ENCODE assay signal across 31 cellular contexts in the genomic region with DNA sequence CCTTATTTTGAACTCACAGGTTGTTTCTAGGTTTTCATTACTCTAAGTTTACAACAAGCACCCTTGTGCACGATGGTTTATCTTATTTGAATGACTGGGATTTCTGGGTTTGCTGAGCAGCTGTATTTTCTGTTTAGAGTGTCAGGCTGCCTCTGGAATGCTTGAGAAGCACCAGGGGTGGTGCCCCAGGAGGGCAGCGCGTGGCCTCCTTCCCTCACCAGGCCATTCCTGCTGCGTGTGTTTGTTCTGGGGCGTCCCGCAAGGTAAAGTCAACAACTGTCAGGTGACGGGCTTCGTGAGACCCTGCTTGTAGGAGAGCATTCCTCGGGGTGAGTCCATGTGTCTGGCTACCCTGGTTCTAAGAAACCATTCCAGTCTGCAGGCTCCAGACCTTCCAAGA. TPM values are rescaled to one million over a fixed set of nuclear protein-coding genes. Genes with fewer than 3 reads are reported as not detected.
DNase-seq lines count a peak whose midpoint lies in the region; ATAC-seq and FAIRE-seq lines count a peak whose summit lies in the region.
"Had no signal": no experiment of that assay in that cellular context is flagged by ENCODE, and none has a peak within 500 bp of the region (broad histone marks: within the 10 kb centered on the region; RNA-seq: fewer than 3 reads in every experiment).

No MANE protein-coding gene starts in this region.

- no peak for ATAC-seq in activated naive CD8-positive, alpha-beta T cell treated with anti-CD3 and anti-CD28 coated beads, Interleukin-2, amount 50 U/mL, for 24 hours
- ATAC-seq: activated T-cell treated with anti-CD3 and anti-CD28 coated beads, Interleukin-2, amount 50 U/mL, for 72 hours; foreskin keratinocyte; heart right ventricle; sciatic nerve had no signal

- no peak overlapping the region for H3K4ac ChIP-seq in mesenchymal stem cell (ENCODE audit: low read depth in 1 of 2, low read length in 2 of 2)

- peaks cover 0 to 4% of the 10 kb centered on the region in 2 experiments for H3K36me3 ChIP-seq in mesenchymal stem cell (ENCODE audit: control insufficient read depth in 1 of 2, insufficient read depth in 2 of 2, low read depth in 1 of 2, low read length in 2 of 2)
- H3K36me3 ChIP-seq: esophagus squamous epithelium, heart right ventricle, neural progenitor cell, Peyer's patch, tibial nerve had no signal

- no peak overlapping the region for H4K8ac ChIP-seq in mesenchymal stem cell (ENCODE audit: low read length)

- H4K91ac ChIP-seq in mesenchymal stem cell (ENCODE audit: low read length): no peak overlapping the region

- H2BK120ac ChIP-seq in mesenchymal stem cell (ENCODE audit: low read depth, low read length): no peak overlapping the region

- no peak overlapping the region for H3K4me3 Mint-ChIP-seq in activated naive CD8-positive, alpha-beta T cell treated with anti-CD3 and anti-CD28 coated beads, Interleukin-2, amount 50 U/mL, for 24 hours
- H3K4me3 Mint-ChIP-seq: activated CD4-positive, alpha-beta memory T cell treated with anti-CD3 and anti-CD28 coated beads for 36 hours; activated T-cell treated with anti-CD3 and anti-CD28 coated beads, Interleukin-2, amount 50 U/mL, for 72 hours; neural progenitor cell had no signal

- no peak overlapping the region for H2AFZ ChIP-seq in mesenchymal stem cell (ENCODE audit: low read depth, low read length)
- H2AFZ ChIP-seq: neural progenitor cell had no signal

- H3K27ac Mint-ChIP-seq in activated naive CD8-positive, alpha-beta T cell treated with anti-CD3 and anti-CD28 coated beads, Interleukin-2, amount 50 U/mL, for 24 hours: no peak overlapping the region
- H3K27ac Mint-ChIP-seq: activated CD4-positive, alpha-beta memory T cell treated with anti-CD3 and anti-CD28 coated beads for 36 hours; activated T-cell treated with anti-CD3 and anti-CD28 coated beads, Interleukin-2, amount 50 U/mL, for 72 hours had no signal

- H3K4me3 ChIP-seq in mesenchymal stem cell (ENCODE audit: insufficient read depth in 1 of 2, low read depth in 1 of 2, low read length in 2 of 2): no peak overlapping the region
- H3K4me3 ChIP-seq: BLaER1 treated with 17β-estradiol and CSF1 and Interleukin-3, amounts not matched to agents 10 nM and 100 nM; esophagus squamous epithelium; heart right ventricle; neural progenitor cell; Peyer's patch; tibial nerve had no signal

- no peaks in the 10 kb centered on the region for H3K27me3 ChIP-seq in mesenchymal stem cell (ENCODE audit: control insufficient read depth in 1 of 2, insufficient read depth in 1 of 2, low read length in 2 of 2)
- H3K27me3 ChIP-seq: BLaER1 treated with 17β-estradiol and CSF1 and Interleukin-3, amounts not matched to agents 10 nM and 100 nM; esophagus squamous epithelium; foreskin keratinocyte; heart right ventricle; neural progenitor cell; Peyer's patch; tibial nerve had no signal

- 62% methylated on average over 9 of the region's 9 CpGs for WGBS in mesenchymal stem cell

- no peak overlapping the region for H2AK5ac ChIP-seq in mesenchymal stem cell (ENCODE audit: low read length, severe bottlenecking)

- H2BK12ac ChIP-seq in mesenchymal stem cell (ENCODE audit: low read length in 2 of 2): peak overlapping the region in 1 of 2 experiments; percentile 92

- peaks cover 17% of the 10 kb centered on the region for H3K4me1 ChIP-seq in mesenchymal stem cell (ENCODE audit: control insufficient read depth, insufficient read depth, low read depth, low read length)
- H3K4me1 ChIP-seq: Caco-2, foreskin keratinocyte had no signal

- no peaks in the 10 kb centered on the region for H3K36me3 Mint-ChIP-seq in activated naive CD8-positive, alpha-beta T cell treated with anti-CD3 and anti-CD28 coated beads, Interleukin-2, amount 50 U/mL, for 24 hours (ENCODE audit: low read depth)
- H3K36me3 Mint-ChIP-seq: activated CD4-positive, alpha-beta memory T cell treated with anti-CD3 and anti-CD28 coated beads for 36 hours had no signal

- no peak overlapping the region for H2BK5ac ChIP-seq in mesenchymal stem cell (ENCODE audit: low read depth, low read length, poor library complexity, severe bottlenecking)

- DNase-seq in NCI-H510A treated with DMSO at 0.1 percent for 48 hours (lab: John Stamatoyannopoulos, UW) (peak; percentile 3), NCI-H510A (lab: John Stamatoyannopoulos, UW) (no peak), brain pericyte (ENCODE audit: low read depth, low spot score) (peak; percentile 72), mesenchymal stem cell (peak; percentile 32), GM19240 (ENCODE audit: insufficient read length, low spot score) (no peak), medulla oblongata (ENCODE audit: extremely low spot score) (no peak), RCC 7860 (ENCODE audit: low spot score) (no peak)
- DNase-seq in activated naive CD8-positive, alpha-beta T cell treated with anti-CD3 and anti-CD28 coated beads, Interleukin-2, amount 50 U/mL, for 24 hours: no peak
- DNase-seq: activated CD4-positive, alpha-beta memory T cell treated with anti-CD3 and anti-CD28 coated beads for 36 hours; activated CD4-positive, alpha-beta T cell treated with anti-CD3 and anti-CD28 coated beads for 1 hour; activated naive CD4-positive, alpha-beta T cell; activated T-cell treated with anti-CD3 and anti-CD28 coated beads, Interleukin-2, amount 50 U/mL, for 72 hours; Caco-2; esophagus squamous epithelium; foreskin keratinocyte; heart right ventricle; KG1; MM.1S; NCI-H2029; NCI-H748 treated with DMSO at 0.1 percent for 48 hours; Peyer's patch; SHP77 treated with DMSO at 0.1 percent for 48 hours; stimulated activated CD4-positive, alpha-beta T cell treated with anti-CD3 and anti-CD28 coated beads, Interleukin-4, amount 100 ng/mL, for 1 hour had no signal

- H3K14ac ChIP-seq in mesenchymal stem cell (ENCODE audit: low read length in 2 of 2): peak overlapping the region in 1 of 2 experiments; percentile 68

- H3K9me3 ChIP-seq in mesenchymal stem cell (ENCODE audit: control insufficient read depth, low read length): no peaks in the 10 kb centered on the region
- H3K9me3 ChIP-seq: Caco-2, esophagus squamous epithelium, Peyer's patch, tibial nerve had no signal

- H3K27me3 Mint-ChIP-seq in activated naive CD8-positive, alpha-beta T cell treated with anti-CD3 and anti-CD28 coated beads, Interleukin-2, amount 50 U/mL, for 24 hours: no peaks in the 10 kb centered on the region
- H3K27me3 Mint-ChIP-seq: activated CD4-positive, alpha-beta memory T cell treated with anti-CD3 and anti-CD28 coated beads for 36 hours had no signal

- peak overlapping the region; percentile 3 for H2BK15ac ChIP-seq in mesenchymal stem cell (ENCODE audit: low read depth, poor library complexity, severe bottlenecking)

- no peak overlapping the region for H3K9ac ChIP-seq in mesenchymal stem cell (ENCODE audit: low read length)
- H3K9ac ChIP-seq: BLaER1 treated with 17β-estradiol and CSF1 and Interleukin-3, amounts not matched to agents 10 nM and 100 nM; neural progenitor cell had no signal

- FAIRE-seq in RCC 7860 (lab: Jason Lieb, UNC): no peak
- FAIRE-seq: endometrium, GM12892, HTR-8/SVneo had no signal

- peaks cover 39% of the 10 kb centered on the region for H3K79me1 ChIP-seq in mesenchymal stem cell (replicated peaks; ENCODE audit: low read length, poor library complexity, severe bottlenecking)

- no peaks in the 10 kb centered on the region for H3K4me1 Mint-ChIP-seq in activated naive CD8-positive, alpha-beta T cell treated with anti-CD3 and anti-CD28 coated beads, Interleukin-2, amount 50 U/mL, for 24 hours

- H3K27ac ChIP-seq in mesenchymal stem cell (ENCODE audit: low read length, poor library complexity, severe bottlenecking): peak overlapping the region; percentile 24
- H3K27ac ChIP-seq: 22Rv1; BLaER1 treated with 17β-estradiol and CSF1 and Interleukin-3, amounts not matched to agents 10 nM and 100 nM; esophagus squamous epithelium; foreskin keratinocyte; heart right ventricle; neural progenitor cell; Peyer's patch; tibial nerve had no signal

- H3K9me3 Mint-ChIP-seq in activated naive CD8-positive, alpha-beta T cell treated with anti-CD3 and anti-CD28 coated beads, Interleukin-2, amount 50 U/mL, for 24 hours: peaks cover 4% of the 10 kb centered on the region
- H3K9me3 Mint-ChIP-seq: activated CD4-positive, alpha-beta memory T cell treated with anti-CD3 and anti-CD28 coated beads for 36 hours; activated T-cell treated with anti-CD3 and anti-CD28 coated beads, Interleukin-2, amount 50 U/mL, for 72 hours; neural progenitor cell had no signal

- peak overlapping the region in 1 of 2 experiments; percentile 65 for H3K18ac ChIP-seq in mesenchymal stem cell (ENCODE audit: low read depth in 1 of 2, low read length in 2 of 2)

- no peak overlapping the region for H3K23ac ChIP-seq in mesenchymal stem cell (ENCODE audit: low read length in 2 of 2)

- peak overlapping the region; percentile 38 for H3K4me2 ChIP-seq in mesenchymal stem cell (ENCODE audit: low read length, poor library complexity, severe bottlenecking)
- H3K4me2 ChIP-seq: BLaER1 treated with 17β-estradiol and CSF1 and Interleukin-3, amounts not matched to agents 10 nM and 100 nM; neural progenitor cell had no signal

RNA-seq across cellular contexts. Expression of a gene that starts 54.9 kb away (rescaled TPM):
- polyA plus RNA-seq in mesenchymal stem cell (2013, experiment 1 of 2): 23.1 TPM
- 23.1 TPM for polyA plus RNA-seq in mesenchymal stem cell (2013, experiment 2 of 2)

Comparison
In these comparisons a context has a peak if more than half of its experiments do, and no peak if none do; other contexts are left out.
1. DNase-seq: peak in NCI-H510A treated with DMSO at 0.1 percent for 48 hours (single experiment), brain pericyte (single experiment) and mesenchymal stem cell (single experiment); none in NCI-H510A (single experiment), activated naive CD8-positive, alpha-beta T cell treated with anti-CD3 and anti-CD28 coated beads, Interleukin-2, amount 50 U/mL, for 24 hours (single experiment), GM19240 (single experiment), medulla oblongata (single experiment) and RCC 7860 (single experiment).